ENCODE assay signal across 14 cellular contexts in the genomic region with DNA sequence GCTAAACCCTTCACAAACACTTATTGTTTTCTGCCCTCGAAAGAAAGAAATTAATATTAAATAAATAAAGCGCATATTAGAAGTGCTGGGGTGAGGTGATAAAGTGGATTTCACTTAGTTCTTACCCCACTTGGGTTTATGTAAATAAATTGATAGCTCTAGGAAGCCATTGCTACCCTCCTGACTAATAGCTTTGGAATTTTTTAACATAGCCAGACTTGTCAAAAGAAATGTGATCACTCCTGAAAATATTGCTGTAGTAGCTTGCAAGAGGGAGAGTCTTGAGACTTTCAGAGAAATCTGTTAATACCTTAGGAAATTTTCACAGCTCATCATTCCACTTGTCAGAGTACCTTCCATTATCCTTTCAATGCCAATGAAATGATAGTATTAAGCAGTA. TPM values are rescaled to one million over a fixed set of nuclear protein-coding genes. Genes with fewer than 3 reads are reported as not detected.
DNase-seq lines count a peak whose midpoint lies in the region; TF ChIP-seq lines count a peak whose summit lies in the region.
"Had no signal": no experiment of that assay in that cellular context is flagged by ENCODE, and none has a peak within 500 bp of the region (broad histone marks: within the 10 kb centered on the region; RNA-seq: fewer than 3 reads in every experiment).

No MANE protein-coding gene starts in this region.

- no peak for TF ChIP-seq CTCF in fibroblast of mammary gland (conservative IDR thresholded peaks at IDR 0.05; ENCODE audit: control insufficient read depth, insufficient read depth, low read depth, low read length)

- no peak overlapping the region for H3K4me3 ChIP-seq in fibroblast of mammary gland (ENCODE audit: control insufficient read depth, low read depth, low read length)
- H3K4me3 ChIP-seq: skin epidermis had no signal

- DNase-seq in ELR (ENCODE audit: low read depth) (peak; percentile 87), RPMI7951 (ENCODE audit: low read depth) (peak; percentile 54), fibroblast of mammary gland (ENCODE audit: low read depth) (peak; percentile 71), non-pigmented ciliary epithelial cell (ENCODE audit: low read depth) (peak; percentile 68), dedifferentiated amniotic fluid mesenchymal stem cell (ENCODE audit: extremely low spot score) (no peak), NCI-H524 (lab: John Stamatoyannopoulos, UW) (no peak), NCI-H345 treated with DMSO at 0.1 percent for 48 hours (lab: John Stamatoyannopoulos, UW; ENCODE audit: unreplicated experiment) (no peak)
- no peak for DNase-seq in activated T-cell treated with anti-CD3 and anti-CD28 coated beads, Interleukin-2, amount 50 U/mL, for 1 hour
- DNase-seq: CD8-positive, alpha-beta memory T cell; central memory CD4-positive, alpha-beta T cell; H7; NCI-H510A treated with DMSO at 0.1 percent for 48 hours; WERI-Rb-1 had no signal

RNA-seq across cellular contexts. Expression of gene ARL5B, which starts 7.6 kb away (rescaled TPM):
- 19.6 and 23.7 TPM in 2 replicates for total RNA-seq in RPMI7951 (2014; rRNA removed; shearing (Covaris generic))

RNA-seq across cellular contexts. Expression of gene NSUN6, which starts 15.4 kb away (rescaled TPM):
- 9.6 and 10.0 TPM in 2 replicates for total RNA-seq in RPMI7951 (2014; rRNA removed; shearing (Covaris generic))

Comparison
In these comparisons a context has a peak if more than half of its experiments do, and no peak if none do; other contexts are left out.
1. DNase-seq: peak in ELR (single experiment), RPMI7951 (single experiment), fibroblast of mammary gland (single experiment) and non-pigmented ciliary epithelial cell (single experiment); none in dedifferentiated amniotic fluid mesenchymal stem cell (single experiment), activated T-cell treated with anti-CD3 and anti-CD28 coated beads, Interleukin-2, amount 50 U/mL, for 1 hour (single experiment), NCI-H524 (0 of 2) and NCI-H345 treated with DMSO at 0.1 percent for 48 hours (single experiment).